Comparison of ENCODE assay signal across 8 cellular contexts in the genomic region with DNA sequence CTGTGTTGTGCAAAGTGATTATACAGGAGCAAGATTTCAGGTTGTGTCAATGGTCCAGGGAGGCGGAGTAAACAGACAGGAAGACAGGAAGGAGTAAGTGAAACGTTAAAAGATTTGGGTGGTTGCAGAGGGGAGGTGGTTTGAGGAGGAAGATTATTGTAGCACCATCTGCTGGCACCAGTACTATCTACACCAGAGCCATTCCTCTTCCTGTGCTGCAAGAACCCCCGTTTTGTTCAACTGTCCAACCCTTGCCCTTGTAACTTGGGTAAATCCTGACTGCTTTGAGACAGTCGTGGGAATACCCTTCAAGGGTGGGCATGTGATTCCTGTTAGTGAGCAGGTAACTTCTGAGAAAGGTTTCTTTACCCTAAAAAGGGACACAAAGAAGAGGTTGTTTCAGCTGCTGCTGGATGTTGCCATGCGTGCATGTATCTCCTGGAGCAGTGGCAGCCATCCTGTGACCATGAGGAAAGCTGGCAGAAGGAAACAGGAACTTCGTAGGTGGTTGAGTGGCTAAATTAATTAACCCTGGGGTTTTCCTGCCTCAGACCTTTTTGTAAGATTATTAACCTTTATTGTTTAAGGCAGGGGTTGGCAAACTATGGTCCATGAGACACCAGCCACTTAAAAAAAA.
DNase-seq lines count a peak whose midpoint lies in the region; ATAC-seq and TF ChIP-seq lines count a peak whose summit lies in the region.

No MANE protein-coding gene starts in this region.

- H3K36me3 ChIP-seq in RWPE2 (ENCODE audit: low read depth): no peaks in the 10 kb centered on the region
- H3K36me3 ChIP-seq in brain microvascular endothelial cell (replicated peaks): no peaks in the 10 kb centered on the region

- DNase-seq in NCI-H748 (lab: John Stamatoyannopoulos, UW; ENCODE audit: unreplicated experiment) (peak; percentile 3), NCI-H748 treated with DMSO at 0.1 percent for 48 hours (lab: John Stamatoyannopoulos, UW) (no peak), RWPE2 (ENCODE audit: low spot score) (no peak), brain microvascular endothelial cell (no peak), mesenteric fat pad (ENCODE audit: low spot score) (no peak), amygdala (lab: John Stamatoyannopoulos, UW) (no peak)
- DNase-seq in stimulated activated CD4-positive, alpha-beta T cell treated with anti-CD3 and anti-CD28 coated beads, Interleukin-1b, Interleukin-23, amount 100 ng/mL, for 48 hours: peak; percentile 25

- no peaks in the 10 kb centered on the region for H3K27me3 ChIP-seq in RWPE2 (ENCODE audit: insufficient read depth, poor library complexity, severe bottlenecking)
- H3K27me3 ChIP-seq in brain microvascular endothelial cell (replicated peaks): no peaks in the 10 kb centered on the region

- H3K4me3 ChIP-seq in RWPE2 (ENCODE audit: severe bottlenecking) (no peak overlapping the region), brain microvascular endothelial cell (ENCODE audit: low read depth, low read length) (no peak overlapping the region)

- no peak for ATAC-seq in RWPE2 (ENCODE audit: low read depth)
- no peak for ATAC-seq in GM21576 (IDR thresholded peaks at IDR 0.05; ENCODE audit: unreplicated experiment)

- in situ Hi-C loops in brain microvascular endothelial cell (cut with HindIII; ENCODE audit: low pct_ligation_motif_present, low sequenced_read_pairs): no loop called here

- H3K4me1 ChIP-seq in RWPE2 (ENCODE audit: insufficient read depth, poor library complexity, severe bottlenecking): peaks cover 24% of the 10 kb centered on the region

- no peaks in the 10 kb centered on the region for H3K9me3 ChIP-seq in RWPE2 (ENCODE audit: severe bottlenecking)

- TF ChIP-seq CTCF in RWPE2 (IDR thresholded peaks at IDR 0.05; ENCODE audit: poor library complexity, severe bottlenecking): peak; percentile 24
- peak; percentile 54 for TF ChIP-seq CTCF in brain microvascular endothelial cell (IDR thresholded peaks at IDR 0.05; ENCODE audit: low read depth, low read length, missing control alignments)

- no peak overlapping the region for H3K27ac ChIP-seq in RWPE2 (ENCODE audit: poor library complexity, severe bottlenecking)
- H3K27ac ChIP-seq in brain microvascular endothelial cell: no peak overlapping the region

Comparison
In these comparisons a context has a peak if more than half of its experiments do, and no peak if none do; other contexts are left out.
1. DNase-seq: peak in NCI-H748 (single experiment) and stimulated activated CD4-positive, alpha-beta T cell treated with anti-CD3 and anti-CD28 coated beads, Interleukin-1b, Interleukin-23, amount 100 ng/mL, for 48 hours (single experiment); none in NCI-H748 treated with DMSO at 0.1 percent for 48 hours (single experiment), RWPE2 (single experiment), brain microvascular endothelial cell (single experiment), mesenteric fat pad (single experiment) and amygdala (0 of 56).